Comparison of ENCODE assay signal across 24 cellular contexts in genomic region chr10:73537288-73537687, GRCh38. TPM values are rescaled to one million over a fixed set of nuclear protein-coding genes. Genes with fewer than 3 reads are reported as not detected.
DNase-seq lines count a peak whose midpoint lies in the region; ATAC-seq, FAIRE-seq and TF ChIP-seq lines count a peak whose summit lies in the region.
"Had no signal": no experiment of that assay in that cellular context is flagged by ENCODE, and none has a peak within 500 bp of the region (broad histone marks: within the 10 kb centered on the region; RNA-seq: fewer than 3 reads in every experiment).

No MANE protein-coding gene starts in this region.

- no peaks in the 10 kb centered on the region for H3K79me2 ChIP-seq in astrocyte (ENCODE audit: insufficient read depth, low read length)

- no peaks in the 10 kb centered on the region for H3K36me3 Mint-ChIP-seq in activated CD4-positive, alpha-beta T cell treated with anti-CD3 and anti-CD28 coated beads, Interleukin-2, amount 10 ng/mL, durations not matched to agents 7 days and 5 days (ENCODE audit: low read depth)
- peaks cover 11% of the 10 kb centered on the region for H3K36me3 Mint-ChIP-seq in astrocyte (ENCODE audit: low read depth, unreplicated experiment)
- H3K36me3 Mint-ChIP-seq: activated naive CD4-positive, alpha-beta T cell treated with anti-CD3 and anti-CD28 coated beads, Interleukin-2, amount 10 ng/mL, durations not matched to agents 7 days and 5 days had no signal

- H3K4me3 ChIP-seq in astrocyte (ENCODE audit: insufficient read depth, low read depth, low read length) (no peak overlapping the region), gastrocnemius medialis (no peak overlapping the region)
- H3K4me3 ChIP-seq: A549, SK-N-MC, transverse colon had no signal

- DNase-seq in activated CD4-positive, alpha-beta T cell treated with anti-CD3 and anti-CD28 coated beads, Interleukin-2, amount 10 ng/mL, durations not matched to agents 7 days and 5 days: peak; percentile 27
- DNase-seq in activated CD4-positive, alpha-beta T cell treated with anti-CD3 and anti-CD28 coated beads, Interleukin-2, amount 50 U/mL, for 48 hours: no peak
- DNase-seq in OCI-M1 (lab: John Stamatoyannopoulos, UW) (peak; percentile 54), astrocyte (ENCODE audit: low read depth) (peak; percentile 8), gastrocnemius medialis (no peak), Right ventricle myocardium superior (no peak), NCI-H2227 (lab: John Stamatoyannopoulos, UW; ENCODE audit: unreplicated experiment) (no peak)
- DNase-seq: activated B cell treated with CpG ODN at 0.5 μM for 24 hours; activated naive CD4-positive, alpha-beta T cell treated with anti-CD3 and anti-CD28 coated beads, Interleukin-2, amount 10 ng/mL, durations not matched to agents 7 days and 5 days; Caco-2; DMS79; H7; Karpas-422; mammary epithelial cell; NCI-H1048; NCI-H2029 treated with DMSO at 0.1 percent for 48 hours; NCI-H345; NCI-H748 treated with DMSO at 0.1 percent for 48 hours; transverse colon had no signal

- in situ Hi-C loops in gastrocnemius medialis (cut with MboI; ENCODE audit: low sequenced_read_pairs in 4 of 4): loop anchor here in 1 of 4 donors (25.0 kb wide), 1 partner anchor 225 kb away; a partner anchor contains a TSS

- H3K27me3 Mint-ChIP-seq in activated CD4-positive, alpha-beta T cell treated with anti-CD3 and anti-CD28 coated beads, Interleukin-2, amount 10 ng/mL, durations not matched to agents 7 days and 5 days: peaks cover 4% of the 10 kb centered on the region
- H3K27me3 Mint-ChIP-seq in astrocyte (ENCODE audit: low read depth, unreplicated experiment): no peaks in the 10 kb centered on the region
- H3K27me3 Mint-ChIP-seq: activated B cell treated with CpG ODN at 0.5 μM for 24 hours; activated naive CD4-positive, alpha-beta T cell treated with anti-CD3 and anti-CD28 coated beads, Interleukin-2, amount 10 ng/mL, durations not matched to agents 7 days and 5 days; progenitor cell of endocrine pancreas had no signal

- no peaks in the 10 kb centered on the region for H3K9me3 ChIP-seq in astrocyte (ENCODE audit: insufficient read depth, low read depth, low read length)
- H3K9me3 ChIP-seq in gastrocnemius medialis: no peaks in the 10 kb centered on the region
- H3K9me3 ChIP-seq: A549, Caco-2, transverse colon had no signal

- no peak overlapping the region for H3K9ac ChIP-seq in astrocyte (ENCODE audit: low read length)

- no peak overlapping the region for H3K27ac ChIP-seq in astrocyte (ENCODE audit: low read depth, low read length)
- peak overlapping the region; percentile 15 to 76 (median 54) for H3K27ac ChIP-seq in gastrocnemius medialis
- H3K27ac ChIP-seq: A549, RWPE1, SK-N-MC, transverse colon had no signal

- no peaks in the 10 kb centered on the region for H3K27me3 ChIP-seq in astrocyte (ENCODE audit: insufficient read depth, low read length)
- H3K27me3 ChIP-seq in gastrocnemius medialis: no peaks in the 10 kb centered on the region
- H3K27me3 ChIP-seq: transverse colon had no signal

- ATAC-seq in gastrocnemius medialis (no peak), Right ventricle myocardium superior (ENCODE audit: poor library complexity) (no peak), GM18498 (IDR thresholded peaks at IDR 0.05; ENCODE audit: unreplicated experiment) (no peak)
- ATAC-seq: A549 had no signal

- no peak for TF ChIP-seq POLR2A in gastrocnemius medialis (IDR thresholded peaks at IDR 0.05)

- no peak overlapping the region for H3K27ac Mint-ChIP-seq in activated CD4-positive, alpha-beta T cell treated with anti-CD3 and anti-CD28 coated beads, Interleukin-2, amount 10 ng/mL, durations not matched to agents 7 days and 5 days
- H3K27ac Mint-ChIP-seq in astrocyte (ENCODE audit: unreplicated experiment): no peak overlapping the region
- H3K27ac Mint-ChIP-seq: activated B cell treated with CpG ODN at 0.5 μM for 24 hours; activated naive CD4-positive, alpha-beta T cell treated with anti-CD3 and anti-CD28 coated beads, Interleukin-2, amount 10 ng/mL, durations not matched to agents 7 days and 5 days had no signal

- no peak overlapping the region for H2AFZ ChIP-seq in astrocyte (ENCODE audit: low read depth, low read length)

- POLR2A ChIA-PET in activated CD4-positive, alpha-beta T cell treated with anti-CD3 and anti-CD28 coated beads, Interleukin-2, amount 10 ng/mL, durations not matched to agents 7 days and 5 days (lab: Charles Lee): no interaction called here

- no peaks in the 10 kb centered on the region for H4K20me1 ChIP-seq in astrocyte (ENCODE audit: insufficient read depth, low read length)

- CTCF ChIA-PET in activated CD4-positive, alpha-beta T cell treated with anti-CD3 and anti-CD28 coated beads, Interleukin-2, amount 10 ng/mL, durations not matched to agents 7 days and 5 days (lab: Charles Lee): interaction anchor here (1.9 kb wide), 1 partner anchor 108 kb away, joined by 4 read pairs; no protein-coding TSS in a partner anchor

- no peak for TF ChIP-seq CTCF in astrocyte (IDR thresholded peaks at IDR 0.05; ENCODE audit: insufficient read depth, low read depth, low read length)
- TF ChIP-seq CTCF in gastrocnemius medialis (IDR thresholded peaks at IDR 0.05 in 4 of 5, conservative IDR thresholded peaks at IDR 0.05 in 1 of 5): no peak

- H3K4me1 ChIP-seq in astrocyte (ENCODE audit: insufficient read depth, low read length) (no peaks in the 10 kb centered on the region), gastrocnemius medialis (peaks cover 0 to 18% of the 10 kb centered on the region in 2 donors)
- H3K4me1 ChIP-seq: A549, transverse colon had no signal

- intact Hi-C loops in gastrocnemius medialis (cut with DNase I; ENCODE audit: low total_unique reads): no loop called here
- intact Hi-C loops in Right ventricle myocardium superior (cut with DNase I): no loop called here

- no peak overlapping the region for H3K4me2 ChIP-seq in astrocyte (ENCODE audit: low read length)
- H3K4me2 ChIP-seq: A549 had no signal

- H3K4me1 Mint-ChIP-seq in activated CD4-positive, alpha-beta T cell treated with anti-CD3 and anti-CD28 coated beads, Interleukin-2, amount 10 ng/mL, durations not matched to agents 7 days and 5 days: peaks cover 18% of the 10 kb centered on the region
- H3K4me1 Mint-ChIP-seq in astrocyte (ENCODE audit: low read depth, unreplicated experiment): peaks cover 4% of the 10 kb centered on the region
- H3K4me1 Mint-ChIP-seq: activated B cell treated with CpG ODN at 0.5 μM for 24 hours had no signal

- no peak for FAIRE-seq in astrocyte (lab: Jason Lieb, UNC)
- FAIRE-seq: A549 had no signal

- H3K4me3 Mint-ChIP-seq in activated CD4-positive, alpha-beta T cell treated with anti-CD3 and anti-CD28 coated beads, Interleukin-2, amount 10 ng/mL, durations not matched to agents 7 days and 5 days: no peak overlapping the region
- H3K4me3 Mint-ChIP-seq in astrocyte (ENCODE audit: unreplicated experiment): no peak overlapping the region
- H3K4me3 Mint-ChIP-seq: activated B cell treated with CpG ODN at 0.5 μM for 24 hours; activated naive CD4-positive, alpha-beta T cell treated with anti-CD3 and anti-CD28 coated beads, Interleukin-2, amount 10 ng/mL, durations not matched to agents 7 days and 5 days had no signal

- no peaks in the 10 kb centered on the region for H3K36me3 ChIP-seq in astrocyte (ENCODE audit: insufficient read depth, low read length)
- H3K36me3 ChIP-seq in gastrocnemius medialis: peaks cover 0 to 97% of the 10 kb centered on the region in 2 donors

- H3K9me3 Mint-ChIP-seq in activated CD4-positive, alpha-beta T cell treated with anti-CD3 and anti-CD28 coated beads, Interleukin-2, amount 10 ng/mL, durations not matched to agents 7 days and 5 days: no peaks in the 10 kb centered on the region
- no peaks in the 10 kb centered on the region for H3K9me3 Mint-ChIP-seq in astrocyte (ENCODE audit: unreplicated experiment)
- H3K9me3 Mint-ChIP-seq: activated B cell treated with CpG ODN at 0.5 μM for 24 hours; activated naive CD4-positive, alpha-beta T cell treated with anti-CD3 and anti-CD28 coated beads, Interleukin-2, amount 10 ng/mL, durations not matched to agents 7 days and 5 days had no signal

RNA-seq across cellular contexts. Expression of gene PPP3CB, which starts 41.5 kb away (rescaled TPM):
- 10 to 100 TPM; 48.0 to 48.5 TPM for total RNA-seq in activated CD4-positive, alpha-beta T cell treated with anti-CD3 and anti-CD28 coated beads, Interleukin-2, amount 10 ng/mL, durations not matched to agents 7 days and 5 days
- total RNA-seq in astrocyte (29.2 and 30.8 TPM in 2 replicates), gastrocnemius medialis (10 to 100 TPM; 60.1 to 91.6 (median 68.7) TPM), Right ventricle myocardium superior (64.1 TPM)

RNA-seq across cellular contexts. Expression of gene USP54, which starts 53.9 kb away (rescaled TPM):
- total RNA-seq in activated CD4-positive, alpha-beta T cell treated with anti-CD3 and anti-CD28 coated beads, Interleukin-2, amount 10 ng/mL, durations not matched to agents 7 days and 5 days: 1 to 10 TPM; 2.6 to 2.7 TPM
- 70.4 and 85.9 TPM in 2 replicates for total RNA-seq in astrocyte
- total RNA-seq in gastrocnemius medialis: 100 to 1,000 TPM in 3 of 4 donors, 10 to 100 TPM in 1; 89.8 to 276 (median 154) TPM
- 22.5 TPM for total RNA-seq in Right ventricle myocardium superior

Comparison
In these comparisons a context has a peak if more than half of its experiments do, and no peak if none do; other contexts are left out.
1. DNase-seq: peak in activated CD4-positive, alpha-beta T cell treated with anti-CD3 and anti-CD28 coated beads, Interleukin-2, amount 10 ng/mL, durations not matched to agents 7 days and 5 days (single experiment), OCI-M1 (single experiment) and astrocyte (single experiment); none in activated CD4-positive, alpha-beta T cell treated with anti-CD3 and anti-CD28 coated beads, Interleukin-2, amount 50 U/mL, for 48 hours (0 of 2), gastrocnemius medialis (0 of 2), Right ventricle myocardium superior (single experiment) and NCI-H2227 (single experiment).